In the genomic region with DNA sequence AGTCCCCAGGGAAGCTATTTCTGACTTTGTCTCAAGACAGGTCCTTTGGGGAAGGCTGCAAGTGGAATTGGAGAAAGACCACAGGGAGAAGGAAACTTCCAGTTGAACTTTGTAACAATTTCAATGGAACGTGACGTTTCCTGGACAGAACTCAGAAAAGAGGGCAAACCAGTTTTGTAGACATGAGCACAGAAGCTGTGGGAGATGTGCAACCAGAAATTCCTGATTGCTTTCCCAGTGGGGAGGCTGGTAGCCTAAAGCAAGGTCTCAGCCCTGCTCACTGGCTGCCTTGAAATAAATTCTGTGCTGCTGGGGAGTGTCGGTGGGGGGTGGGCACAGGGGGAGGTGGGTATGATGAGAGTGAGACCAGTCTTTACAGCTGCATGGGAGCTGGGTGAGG, we compare ENCODE assay signal across 19 cellular contexts.
A peak's percentile ranks its signal among the peaks of the same experiment; 100 is the strongest.
DNase-seq lines count a peak whose midpoint lies in the region; ATAC-seq, FAIRE-seq and TF ChIP-seq lines count a peak whose summit lies in the region.
"Had no signal": no experiment of that assay in that cellular context is flagged by ENCODE, and none has a peak within 500 bp of the region (broad histone marks: within the 10 kb centered on the region; RNA-seq: fewer than 3 reads in every experiment).

No MANE protein-coding gene starts in this region.

- H3K27me3 ChIP-seq in bronchial epithelial cell (ENCODE audit: control insufficient read depth, insufficient read depth, low read length), result no peaks in the 10 kb centered on the region
- H3K27me3 ChIP-seq: BLaER1, Peyer's patch had no signal

- H3K9me3 ChIP-seq in HEK293 (ENCODE audit: control insufficient read depth, insufficient read depth, low read depth, low read length) (no peaks in the 10 kb centered on the region), mucosa of descending colon (peaks cover 29% of the 10 kb centered on the region)
- H3K9me3 ChIP-seq: Peyer's patch had no signal

- H3K4me1 ChIP-seq in HEK293 (ENCODE audit: control insufficient read depth, insufficient read depth, low read length) (no peaks in the 10 kb centered on the region), mucosa of descending colon (ENCODE audit: low read depth) (no peaks in the 10 kb centered on the region)
- H3K4me1 ChIP-seq: BLaER1, Peyer's patch had no signal

- H3K4me3 ChIP-seq in HEK293 (ENCODE audit: low read depth, low read length), result no peak overlapping the region
- no peak overlapping the region for H3K4me3 ChIP-seq in bronchial epithelial cell (ENCODE audit: low read depth, low read length)
- no peak overlapping the region for H3K4me3 ChIP-seq in mucosa of descending colon
- H3K4me3 ChIP-seq: BLaER1, K562, Peyer's patch had no signal

- no peaks in the 10 kb centered on the region for H3K27me3 Mint-ChIP-seq in activated T-cell treated with anti-CD3 and anti-CD28 coated beads, Interleukin-2, amount 50 U/mL, for 4 hours (ENCODE audit: low read depth)

- peak overlapping the region; percentile 53 for H3K27ac ChIP-seq in 22Rv1
- no peak overlapping the region for H3K27ac ChIP-seq in HEK293 (ENCODE audit: extremely low read depth, low read depth, low read length)
- H3K27ac ChIP-seq: BLaER1, Peyer's patch had no signal

- no peaks in the 10 kb centered on the region for H3K4me1 Mint-ChIP-seq in activated T-cell treated with anti-CD3 and anti-CD28 coated beads, Interleukin-2, amount 50 U/mL, for 4 hours (ENCODE audit: low read depth)

- H3K36me3 ChIP-seq in HEK293 (ENCODE audit: control insufficient read depth in 2 of 2, insufficient read depth in 1 of 2, low read length in 2 of 2) (no peaks in the 10 kb centered on the region), bronchial epithelial cell (ENCODE audit: control insufficient read depth, insufficient read depth, low read length) (no peaks in the 10 kb centered on the region), mucosa of descending colon (ENCODE audit: low read depth) (no peaks in the 10 kb centered on the region)
- H3K36me3 ChIP-seq: BLaER1, Peyer's patch had no signal

- POLR2A ChIA-PET in HEK293 (lab: Yijun Ruan, JAX), result no interaction called here

- intact Hi-C loops in mucosa of descending colon (cut with DNase I, micrococcal nuclease), result no loop called here

- no peak overlapping the region for H3K4me3 Mint-ChIP-seq in activated T-cell treated with anti-CD3 and anti-CD28 coated beads, Interleukin-2, amount 50 U/mL, for 4 hours

- H3K9me3 Mint-ChIP-seq in activated T-cell treated with anti-CD3 and anti-CD28 coated beads, Interleukin-2, amount 50 U/mL, for 4 hours, result peaks cover 42% of the 10 kb centered on the region

- CTCF ChIA-PET in HEK293 (lab: Yijun Ruan, JAX), result interaction anchor here (0.7 kb wide), 1 partner anchor 441 kb away, joined by 3 read pairs; no protein-coding TSS in a partner anchor

- TF ChIP-seq CTCF in 22Rv1 (IDR thresholded peaks at IDR 0.05), result no peak
- no peak for TF ChIP-seq CTCF in HEK293 (tag by site-specific recombination; IDR thresholded peaks at IDR 0.05)
- no peak for TF ChIP-seq CTCF in bronchial epithelial cell (IDR thresholded peaks at IDR 0.05; ENCODE audit: insufficient read depth, low read length, severe bottlenecking)
- TF ChIP-seq CTCF in mucosa of descending colon (IDR thresholded peaks at IDR 0.05), result no peak
- TF ChIP-seq CTCF in GM20000 (IDR thresholded peaks at IDR 0.05; ENCODE audit: extremely low read depth, missing control alignments), result no peak

- no peak for FAIRE-seq in bronchial epithelial cell (lab: Jason Lieb, UNC)
- FAIRE-seq: A204.1, GM19239, K562 had no signal

- no peak for ATAC-seq in mucosa of descending colon
- ATAC-seq in activated T-cell treated with anti-CD3 and anti-CD28 coated beads, Interleukin-2, amount 50 U/mL, for 4 hours, result no peak
- ATAC-seq: K562, Right ventricle myocardium inferior had no signal

- peak; percentile 18 for DNase-seq in bronchial epithelial cell (ENCODE audit: low read depth)
- DNase-seq in iPS-NIHi11 (ENCODE audit: low spot score), result peak; percentile 26
- DNase-seq in NCI-H526 (lab: John Stamatoyannopoulos, UW), result no peak
- no peak for DNase-seq in mucosa of descending colon
- no peak for DNase-seq in GM20000 (ENCODE audit: low spot score)
- no peak for DNase-seq in activated T-cell treated with anti-CD3 and anti-CD28 coated beads, Interleukin-2, amount 50 U/mL, for 4 hours
- DNase-seq: DMS153, H7, NCI-H1436, NCI-H2029, NCI-H510A treated with DMSO at 0.1 percent for 48 hours, Peyer's patch had no signal

- no peaks in the 10 kb centered on the region for H3K36me3 Mint-ChIP-seq in activated T-cell treated with anti-CD3 and anti-CD28 coated beads, Interleukin-2, amount 50 U/mL, for 4 hours (ENCODE audit: insufficient read depth)

TF ChIP-seq in HEK293, 187 proteins besides CTCF, POLR2A, EP300 and RAD21:
- TF ChIP-seq, protein P1, sequence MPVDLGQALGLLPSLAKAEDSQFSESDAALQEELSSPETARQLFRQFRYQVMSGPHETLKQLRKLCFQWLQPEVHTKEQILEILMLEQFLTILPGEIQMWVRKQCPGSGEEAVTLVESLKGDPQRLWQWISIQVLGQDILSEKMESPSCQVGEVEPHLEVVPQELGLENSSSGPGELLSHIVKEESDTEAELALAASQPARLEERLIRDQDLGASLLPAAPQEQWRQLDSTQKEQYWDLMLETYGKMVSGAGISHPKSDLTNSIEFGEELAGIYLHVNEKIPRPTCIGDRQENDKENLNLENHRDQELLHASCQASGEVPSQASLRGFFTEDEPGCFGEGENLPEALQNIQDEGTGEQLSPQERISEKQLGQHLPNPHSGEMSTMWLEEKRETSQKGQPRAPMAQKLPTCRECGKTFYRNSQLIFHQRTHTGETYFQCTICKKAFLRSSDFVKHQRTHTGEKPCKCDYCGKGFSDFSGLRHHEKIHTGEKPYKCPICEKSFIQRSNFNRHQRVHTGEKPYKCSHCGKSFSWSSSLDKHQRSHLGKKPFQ (tag by site-specific recombination; IDR thresholded peaks at IDR 0.05), result no peak
- peak; percentile 28; the same call in 1 of the 2 replicates for TF ChIP-seq ZIC2 (tag by site-specific recombination; IDR thresholded peaks at IDR 0.05)
TF ChIP-seq in HEK293: peak in this region for 1.

Comparison
In these comparisons a context has a peak if more than half of its experiments do, and no peak if none do; other contexts are left out.
1. DNase-seq: peak in bronchial epithelial cell (single experiment) and iPS-NIHi11 (single experiment); none in NCI-H526 (0 of 2), mucosa of descending colon (0 of 3), GM20000 (single experiment) and activated T-cell treated with anti-CD3 and anti-CD28 coated beads, Interleukin-2, amount 50 U/mL, for 4 hours (single experiment).